Comparison of ENCODE assay signal across 8 cellular contexts in genomic region chrX:40734956-40735317, GRCh38. TPM values are rescaled to one million over a fixed set of nuclear protein-coding genes. Genes with fewer than 3 reads are reported as not detected.
A peak's percentile ranks its signal among the peaks of the same experiment; 100 is the strongest.
DNase-seq lines count a peak whose midpoint lies in the region; TF ChIP-seq lines count a peak whose summit lies in the region.

No MANE protein-coding gene starts in this region.

- TF ChIP-seq CTCF in AG10803 (conservative IDR thresholded peaks at IDR 0.05; ENCODE audit: low read length) (no peak), SU-DHL-6 (IDR thresholded peaks at IDR 0.05; ENCODE audit: insufficient read depth, low read length, poor library complexity, severe bottlenecking) (no peak), dorsolateral prefrontal cortex (IDR thresholded peaks at IDR 0.05 in 54 of 56, conservative IDR thresholded peaks at IDR 0.05 in 2 of 56; ENCODE audit: low read depth in 1 of 56, partially characterized antibody in 56 of 56) (no peak), suprapubic skin (IDR thresholded peaks at IDR 0.05) (no peak)

- intact Hi-C loops in dorsolateral prefrontal cortex (cut with DNase I), result loop anchor here (2.0 to 5.0 kb wide), 4 partner anchors 73 to 350 kb away; partner anchors contain the start of gene USP9X (in 1 of the 2)

- H3K4me1 ChIP-seq in mononuclear cell (ENCODE audit: insufficient read depth, low read length) (peaks cover 26% of the 10 kb centered on the region), suprapubic skin (peaks cover 18% of the 10 kb centered on the region)

- peaks cover 8% of the 10 kb centered on the region; the same call in 1 of the 2 replicates for H3F3A ChIP-seq in SU-DHL-6 (ENCODE audit: insufficient read depth)

- peak overlapping the region; percentile 79 for H3K4me3 ChIP-seq in AG10803 (ENCODE audit: low read length)
- peak overlapping the region; percentile 71 for H3K4me3 ChIP-seq in SU-DHL-6 (ENCODE audit: insufficient read depth, low read length, poor library complexity, severe bottlenecking)
- H3K4me3 ChIP-seq in dorsolateral prefrontal cortex, result peak overlapping the region; percentile 51 to 90 (median 76)
- H3K4me3 ChIP-seq in mononuclear cell (ENCODE audit: low read length), result peak overlapping the region; percentile 70
- H3K4me3 ChIP-seq in suprapubic skin, result peak overlapping the region; percentile 78

- H3K9me2 ChIP-seq in SU-DHL-6 (replicated peaks; ENCODE audit: insufficient read depth, low read length), result no peaks in the 10 kb centered on the region

- no peak for TF ChIP-seq EP300 in suprapubic skin (IDR thresholded peaks at IDR 0.05)

- peaks cover 52% of the 10 kb centered on the region for H3K79me2 ChIP-seq in SU-DHL-6 (ENCODE audit: insufficient read depth, low read length)

- H3K9me3 ChIP-seq in SU-DHL-6 (ENCODE audit: insufficient read depth, low read length), result no peaks in the 10 kb centered on the region
- no peaks in the 10 kb centered on the region for H3K9me3 ChIP-seq in mononuclear cell (ENCODE audit: low read depth, low read length)
- H3K9me3 ChIP-seq in suprapubic skin, result no peaks in the 10 kb centered on the region

- under 1% methylated on average over 7 of the region's 20 CpGs for WGBS in suprapubic skin

- H3K27me3 ChIP-seq in SU-DHL-6 (ENCODE audit: low read length), result no peaks in the 10 kb centered on the region
- H3K27me3 ChIP-seq in dorsolateral prefrontal cortex, result peaks cover 0 to 90% (median 19%) of the 10 kb centered on the region in 45 donors
- H3K27me3 ChIP-seq in mononuclear cell (ENCODE audit: insufficient read depth, low read length), result no peaks in the 10 kb centered on the region
- H3K27me3 ChIP-seq in suprapubic skin, result no peaks in the 10 kb centered on the region

- H3K9ac ChIP-seq in SU-DHL-6 (ENCODE audit: low read length), result peak overlapping the region; percentile 80

- H3K27ac ChIP-seq in SU-DHL-6 (ENCODE audit: low read depth, low read length) (peak overlapping the region; percentile 85), dorsolateral prefrontal cortex (peak overlapping the region in 58 of 59 donors; percentile 63 to 96 (median 92)), suprapubic skin (peak overlapping the region; percentile 95)

- H2AFZ ChIP-seq in SU-DHL-6 (ENCODE audit: low read depth, low read length, severe bottlenecking), result peak overlapping the region; percentile 77

- no peak for TF ChIP-seq POLR2A in suprapubic skin (IDR thresholded peaks at IDR 0.05)

- no peaks in the 10 kb centered on the region for H4K20me1 ChIP-seq in SU-DHL-6 (ENCODE audit: low read depth, low read length)

- no peaks in the 10 kb centered on the region for H3K36me3 ChIP-seq in SU-DHL-6 (ENCODE audit: low read length)
- no peaks in the 10 kb centered on the region for H3K36me3 ChIP-seq in suprapubic skin

- H3K4me2 ChIP-seq in SU-DHL-6 (ENCODE audit: low read depth, low read length, poor library complexity, severe bottlenecking), result peak overlapping the region; percentile 95

- DNase-seq in AG10803 (ENCODE audit: low read depth), result peak; percentile 3
- peak; percentile 25 for DNase-seq in HCEC 1CT
- peak in 1 of 10 donors; percentile 16 for DNase-seq in dorsolateral prefrontal cortex
- DNase-seq in suprapubic skin (ENCODE audit: low spot score in 2 of 2), result no peak
- DNase-seq in NCI-H446 (lab: John Stamatoyannopoulos, UW), result no peak
- no peak for DNase-seq in NCI-H1048 (lab: John Stamatoyannopoulos, UW)

RNA-seq across cellular contexts. Expression of gene MED14, which starts 0.4 kb away (rescaled TPM):
- total RNA-seq in dorsolateral prefrontal cortex, result 10 to 100 TPM; 28.9 to 65.1 (median 44.6) TPM
- total RNA-seq in mononuclear cell, result 64.5 TPM
- 100 to 1,000 TPM in 1 of 4 donors, 10 to 100 TPM in 3; 33.1 to 102 (median 42.9) TPM for total RNA-seq in suprapubic skin

Comparison
In these comparisons a context has a peak if more than half of its experiments do, and no peak if none do; other contexts are left out.
1. DNase-seq: peak in AG10803 (single experiment) and HCEC 1CT (single experiment); none in suprapubic skin (0 of 2), NCI-H446 (0 of 2) and NCI-H1048 (single experiment).
2. Peak in every context shown above with its lines, with median percentiles within 50 percentile points of each other: H3K4me3 ChIP-seq and H3K27ac ChIP-seq.